Comparison of ENCODE assay signal across 23 cellular contexts in genomic region chrX:39493168-39493567, GRCh38.
DNase-seq lines count a peak whose midpoint lies in the region; ATAC-seq and FAIRE-seq lines count a peak whose summit lies in the region.
"Had no signal": no experiment of that assay in that cellular context is flagged by ENCODE, and none has a peak within 500 bp of the region (broad histone marks: within the 10 kb centered on the region; RNA-seq: fewer than 3 reads in every experiment).

No MANE protein-coding gene starts in this region.

- H3K4me1 Mint-ChIP-seq in stimulated activated naive CD8-positive, alpha-beta T cell treated with anti-CD3 and anti-CD28 coated beads, Interleukin-15, Interleukin-2, amounts not matched to agents 100 ng/mL and 50 ng/mL, for 24 hours (ENCODE audit: low read depth): peaks cover 42% of the 10 kb centered on the region
- peaks cover 46% of the 10 kb centered on the region for H3K4me1 Mint-ChIP-seq in stimulated activated naive CD8-positive, alpha-beta T cell treated with anti-CD3 and anti-CD28 coated beads, Interleukin-15, amount 100 ng/mL, for 72 hours
- H3K4me1 Mint-ChIP-seq in T-helper 17 cell: peaks cover 12% of the 10 kb centered on the region
- H3K4me1 Mint-ChIP-seq: GM23338 had no signal

- FAIRE-seq in colon (lab: Jason Lieb, UNC): peak; percentile 70

- ATAC-seq in stimulated activated naive CD8-positive, alpha-beta T cell treated with anti-CD3 and anti-CD28 coated beads, Interleukin-15, amount 100 ng/mL, for 72 hours: no peak
- no peak for ATAC-seq in T-helper 17 cell
- ATAC-seq: esophagus mucosa, foreskin keratinocyte, GM23338 had no signal

- intact Hi-C loops in posterior vena cava (cut with DNase I): no loop called here

- H3K9me3 ChIP-seq in T-helper 17 cell (ENCODE audit: control insufficient read depth, low read length, poor library complexity, severe bottlenecking): no peaks in the 10 kb centered on the region
- H3K9me3 ChIP-seq: adrenal gland, breast epithelium, colonic mucosa, heart right ventricle, testis, uterus had no signal

- H3K27ac Mint-ChIP-seq in stimulated activated naive CD8-positive, alpha-beta T cell treated with anti-CD3 and anti-CD28 coated beads, Interleukin-15, Interleukin-2, amounts not matched to agents 100 ng/mL and 50 ng/mL, for 24 hours: peak overlapping the region; percentile 89
- H3K27ac Mint-ChIP-seq in stimulated activated naive CD8-positive, alpha-beta T cell treated with anti-CD3 and anti-CD28 coated beads, Interleukin-15, amount 100 ng/mL, for 72 hours: peak overlapping the region in 1 of 2 donors; percentile 66
- H3K27ac Mint-ChIP-seq in T-helper 17 cell: peak overlapping the region; percentile 65
- H3K27ac Mint-ChIP-seq: GM23338 had no signal

- H3K9me3 Mint-ChIP-seq in stimulated activated naive CD8-positive, alpha-beta T cell treated with anti-CD3 and anti-CD28 coated beads, Interleukin-15, Interleukin-2, amounts not matched to agents 100 ng/mL and 50 ng/mL, for 24 hours: no peaks in the 10 kb centered on the region
- H3K9me3 Mint-ChIP-seq in stimulated activated naive CD8-positive, alpha-beta T cell treated with anti-CD3 and anti-CD28 coated beads, Interleukin-15, amount 100 ng/mL, for 72 hours: no peaks in the 10 kb centered on the region
- H3K9me3 Mint-ChIP-seq: GM23338 had no signal

- no peak for DNase-seq in stimulated activated naive CD8-positive, alpha-beta T cell treated with anti-CD3 and anti-CD28 coated beads, Interleukin-15, amount 100 ng/mL, for 72 hours
- DNase-seq in T-helper 17 cell: no peak
- no peak for DNase-seq in mesenteric fat pad (ENCODE audit: low spot score)
- DNase-seq in cortex of kidney (lab: John Stamatoyannopoulos, UW): no peak
- DNase-seq in activated effector memory CD4-positive, alpha-beta T cell treated with Interleukin-2 at 50 U/mL for 16 hours: no peak
- DNase-seq in posterior vena cava (ENCODE audit: low spot score): no peak
- DNase-seq: CD4-positive, CD25-positive, alpha-beta regulatory T cell; colonic mucosa; EL; foreskin keratinocyte; MM.1S; NCI-H1417 treated with DMSO at 0.1 percent for 48 hours; NCI-H510A; NK-92 treated with Interleukin-12 subunit alpha and Interleukin-12 subunit beta, amount 100 ng/mL, for 24 hours had no signal

- H3K27me3 Mint-ChIP-seq in stimulated activated naive CD8-positive, alpha-beta T cell treated with anti-CD3 and anti-CD28 coated beads, Interleukin-15, Interleukin-2, amounts not matched to agents 100 ng/mL and 50 ng/mL, for 24 hours: no peaks in the 10 kb centered on the region
- H3K27me3 Mint-ChIP-seq in stimulated activated naive CD8-positive, alpha-beta T cell treated with anti-CD3 and anti-CD28 coated beads, Interleukin-15, amount 100 ng/mL, for 72 hours: no peaks in the 10 kb centered on the region
- no peaks in the 10 kb centered on the region for H3K27me3 Mint-ChIP-seq in T-helper 17 cell
- H3K27me3 Mint-ChIP-seq: CD4-positive, CD25-positive, alpha-beta regulatory T cell had no signal

- H3K36me3 Mint-ChIP-seq in stimulated activated naive CD8-positive, alpha-beta T cell treated with anti-CD3 and anti-CD28 coated beads, Interleukin-15, Interleukin-2, amounts not matched to agents 100 ng/mL and 50 ng/mL, for 24 hours (ENCODE audit: low read depth): no peaks in the 10 kb centered on the region
- H3K36me3 Mint-ChIP-seq in T-helper 17 cell (ENCODE audit: low read depth): no peaks in the 10 kb centered on the region

- H3K4me3 Mint-ChIP-seq in stimulated activated naive CD8-positive, alpha-beta T cell treated with anti-CD3 and anti-CD28 coated beads, Interleukin-15, Interleukin-2, amounts not matched to agents 100 ng/mL and 50 ng/mL, for 24 hours: no peak overlapping the region
- H3K4me3 Mint-ChIP-seq in stimulated activated naive CD8-positive, alpha-beta T cell treated with anti-CD3 and anti-CD28 coated beads, Interleukin-15, amount 100 ng/mL, for 72 hours: peak overlapping the region in 1 of 2 donors; percentile 38
- no peak overlapping the region for H3K4me3 Mint-ChIP-seq in T-helper 17 cell
- H3K4me3 Mint-ChIP-seq: GM23338 had no signal
